ENCODE assay signal across 18 cellular contexts in genomic region chr18:49201464-49201863, GRCh38.
A peak's percentile ranks its signal among the peaks of the same experiment; 100 is the strongest.
DNase-seq lines count a peak whose midpoint lies in the region; FAIRE-seq and TF ChIP-seq lines count a peak whose summit lies in the region.
"Had no signal": no experiment of that assay in that cellular context is flagged by ENCODE, and none has a peak within 500 bp of the region (broad histone marks: within the 10 kb centered on the region; RNA-seq: fewer than 3 reads in every experiment).

No MANE protein-coding gene starts in this region.

- H3K36me3 ChIP-seq in BE2C: no peaks in the 10 kb centered on the region
- no peaks in the 10 kb centered on the region for H3K36me3 ChIP-seq in prostate gland

- peak; percentile 75 for FAIRE-seq in D721Med (lab: Jason Lieb, UNC)
- FAIRE-seq: GM12891, GM18507 had no signal

- no peaks in the 10 kb centered on the region for H3K9me3 ChIP-seq in BE2C
- H3K9me3 ChIP-seq in prostate gland: no peaks in the 10 kb centered on the region
- H3K9me3 ChIP-seq: Caco-2 had no signal

- no peak overlapping the region for H3K27ac ChIP-seq in prostate gland
- H3K27ac ChIP-seq: BLaER1, C4-2B had no signal

- intact Hi-C loops in prostate gland (cut with DNase I): no loop called here

- H3K4me1 Mint-ChIP-seq in endothelial cell (ENCODE audit: unreplicated experiment): peaks cover 1% of the 10 kb centered on the region
- H3K4me1 Mint-ChIP-seq in activated T-cell treated with anti-CD3 and anti-CD28 coated beads, Interleukin-2, amount 50 U/mL, for 24 hours (ENCODE audit: low read depth): peaks cover 4% of the 10 kb centered on the region

- no peaks in the 10 kb centered on the region for H3K4me1 ChIP-seq in BE2C
- H3K4me1 ChIP-seq in prostate gland (replicated peaks): no peaks in the 10 kb centered on the region
- H3K4me1 ChIP-seq: Caco-2 had no signal

- TF ChIP-seq CTCF in BE2C (IDR thresholded peaks at IDR 0.05; ENCODE audit: low read depth, low read length): no peak
- TF ChIP-seq CTCF in D721Med (IDR thresholded peaks at IDR 0.05; ENCODE audit: insufficient read depth, missing control alignments): no peak
- TF ChIP-seq CTCF in endothelial cell (IDR thresholded peaks at IDR 0.05; ENCODE audit: unreplicated experiment): no peak
- TF ChIP-seq CTCF in prostate gland (IDR thresholded peaks at IDR 0.05): no peak

- TF ChIP-seq POLR2A in prostate gland (IDR thresholded peaks at IDR 0.05): no peak

- DNase-seq in BE2C: peak; percentile 26
- no peak for DNase-seq in D721Med (ENCODE audit: insufficient read length, low spot score)
- DNase-seq in endothelial cell (ENCODE audit: low spot score): no peak
- no peak for DNase-seq in activated T-cell treated with anti-CD3 and anti-CD28 coated beads, Interleukin-2, amount 50 U/mL, for 24 hours
- no peak for DNase-seq in prostate gland (ENCODE audit: low spot score)
- no peak for DNase-seq in NCI-H2171 treated with DMSO at 0.1 percent for 48 hours (lab: John Stamatoyannopoulos, UW)
- DNase-seq: Caco-2; CD4-positive, CD25-positive, alpha-beta regulatory T cell; CD8-positive, alpha-beta T cell; DMS 273 treated with DMSO at 0.1 percent for 48 hours; DMS79; GF-D8; H9 had no signal

- no peak overlapping the region for H3K27ac Mint-ChIP-seq in endothelial cell (ENCODE audit: unreplicated experiment)
- H3K27ac Mint-ChIP-seq in activated T-cell treated with anti-CD3 and anti-CD28 coated beads, Interleukin-2, amount 50 U/mL, for 24 hours: no peak overlapping the region
- H3K27ac Mint-ChIP-seq: CD8-positive, alpha-beta T cell; GM23338; H9 had no signal

- H3K36me3 Mint-ChIP-seq in endothelial cell (ENCODE audit: low read depth, unreplicated experiment): peaks cover 11% of the 10 kb centered on the region
- H3K36me3 Mint-ChIP-seq in activated T-cell treated with anti-CD3 and anti-CD28 coated beads, Interleukin-2, amount 50 U/mL, for 24 hours (ENCODE audit: low read depth): peaks cover 17% of the 10 kb centered on the region

- no peaks in the 10 kb centered on the region for H3K9me3 Mint-ChIP-seq in endothelial cell (ENCODE audit: unreplicated experiment)
- H3K9me3 Mint-ChIP-seq in activated T-cell treated with anti-CD3 and anti-CD28 coated beads, Interleukin-2, amount 50 U/mL, for 24 hours: no peaks in the 10 kb centered on the region
- H3K9me3 Mint-ChIP-seq: CD8-positive, alpha-beta T cell had no signal

- H3K27me3 ChIP-seq in BE2C: no peaks in the 10 kb centered on the region
- no peaks in the 10 kb centered on the region for H3K27me3 ChIP-seq in prostate gland (replicated peaks; ENCODE audit: insufficient read depth)
- H3K27me3 ChIP-seq: BLaER1 had no signal

- H3K27me3 Mint-ChIP-seq in endothelial cell (ENCODE audit: unreplicated experiment): peaks cover 3% of the 10 kb centered on the region
- H3K27me3 Mint-ChIP-seq in activated T-cell treated with anti-CD3 and anti-CD28 coated beads, Interleukin-2, amount 50 U/mL, for 24 hours: no peaks in the 10 kb centered on the region
- H3K27me3 Mint-ChIP-seq: CD4-positive, CD25-positive, alpha-beta regulatory T cell had no signal

- 88% methylated on average over 5 of the region's 5 CpGs for WGBS in prostate gland

- H3K4me3 ChIP-seq in BE2C (ENCODE audit: low read depth, low read length) (no peak overlapping the region), prostate gland (no peak overlapping the region)
- H3K4me3 ChIP-seq: BLaER1, GM23338 had no signal

- H3K4me3 Mint-ChIP-seq in endothelial cell (ENCODE audit: unreplicated experiment): peak overlapping the region; percentile 50
- no peak overlapping the region for H3K4me3 Mint-ChIP-seq in activated T-cell treated with anti-CD3 and anti-CD28 coated beads, Interleukin-2, amount 50 U/mL, for 24 hours
- H3K4me3 Mint-ChIP-seq: CD4-positive, CD25-positive, alpha-beta regulatory T cell; CD8-positive, alpha-beta T cell; GM23338; H9 had no signal
